Comparison of ENCODE assay signal across 15 cellular contexts in genomic region chr4:7309636-7310035, GRCh38.
"Had no signal": no experiment of that assay in that cellular context is flagged by ENCODE, and none has a peak within 500 bp of the region (broad histone marks: within the 10 kb centered on the region; RNA-seq: fewer than 3 reads in every experiment).

No MANE protein-coding gene starts in this region.

- H3K4me1 Mint-ChIP-seq: central memory CD8-positive, alpha-beta T cell; stimulated activated naive B cell treated with anti-CD40 and anti-IgM and Interleukin-4, amounts not matched to agents 10 μg/mL and 1 μg/mL and 100 μg/mL, for 72 hours; stimulated activated naive CD8-positive, alpha-beta T cell treated with anti-CD3 and anti-CD28 coated beads, Interleukin-15, amount 100 ng/mL, for 72 hours had no signal

- DNase-seq: foreskin melanocyte; head of caudate nucleus; hippocampal formation; kidney glomerular epithelial cell; naive thymus-derived CD4-positive, alpha-beta T cell; sigmoid colon; stimulated activated CD4-positive, alpha-beta T cell treated with anti-CD3 and anti-CD28 coated beads, Interleukin-2, amount 100 ng/mL, for 24 hours; stimulated activated CD4-positive, alpha-beta T cell treated with anti-CD3 and anti-CD28 coated beads, Interleukin-4, amount 100 ng/mL, for 4 hours; stimulated activated naive B cell treated with anti-CD40 and anti-IgM and Interleukin-4, amounts not matched to agents 10 μg/mL and 1 μg/mL and 100 μg/mL, for 72 hours; stimulated activated naive CD8-positive, alpha-beta T cell treated with anti-CD3 and anti-CD28 coated beads, Interleukin-15, amount 100 ng/mL, for 72 hours; trophoblast cell had no signal

- H3K4me3 ChIP-seq: left lung, sigmoid colon, skin epidermis had no signal

- H3K36me3 ChIP-seq: left lung, sigmoid colon had no signal

- H3K27ac ChIP-seq: left lung, sigmoid colon, skin epidermis had no signal

- H3K9me3 ChIP-seq: left lung, sigmoid colon had no signal

- H3K36me3 Mint-ChIP-seq: naive thymus-derived CD4-positive, alpha-beta T cell; stimulated activated naive B cell treated with anti-CD40 and anti-IgM and Interleukin-4, amounts not matched to agents 10 μg/mL and 1 μg/mL and 100 μg/mL, for 72 hours had no signal

- H3K27me3 Mint-ChIP-seq: dendritic cell treated with granulocyte-macrophage colony-stimulating factor and Interleukin-4, amounts not matched to agents 40 ng/mL and 50 ng/mL, for 4 days; stimulated activated naive B cell treated with anti-CD40 and anti-IgM and Interleukin-4, amounts not matched to agents 10 μg/mL and 1 μg/mL and 100 μg/mL, for 72 hours had no signal

- H3K27ac Mint-ChIP-seq: dendritic cell treated with granulocyte-macrophage colony-stimulating factor and Interleukin-4, amounts not matched to agents 40 ng/mL and 50 ng/mL, for 4 days; naive thymus-derived CD4-positive, alpha-beta T cell; stimulated activated naive B cell treated with anti-CD40 and anti-IgM and Interleukin-4, amounts not matched to agents 10 μg/mL and 1 μg/mL and 100 μg/mL, for 72 hours; stimulated activated naive CD8-positive, alpha-beta T cell treated with anti-CD3 and anti-CD28 coated beads, Interleukin-15, amount 100 ng/mL, for 72 hours had no signal

- ATAC-seq: left lung; naive thymus-derived CD4-positive, alpha-beta T cell; stimulated activated naive B cell treated with anti-CD40 and anti-IgM and Interleukin-4, amounts not matched to agents 10 μg/mL and 1 μg/mL and 100 μg/mL, for 72 hours; stimulated activated naive CD8-positive, alpha-beta T cell treated with anti-CD3 and anti-CD28 coated beads, Interleukin-15, amount 100 ng/mL, for 72 hours had no signal

- H3K4me3 Mint-ChIP-seq: central memory CD8-positive, alpha-beta T cell; dendritic cell treated with granulocyte-macrophage colony-stimulating factor and Interleukin-4, amounts not matched to agents 40 ng/mL and 50 ng/mL, for 4 days; naive thymus-derived CD4-positive, alpha-beta T cell; stimulated activated naive B cell treated with anti-CD40 and anti-IgM and Interleukin-4, amounts not matched to agents 10 μg/mL and 1 μg/mL and 100 μg/mL, for 72 hours; stimulated activated naive CD8-positive, alpha-beta T cell treated with anti-CD3 and anti-CD28 coated beads, Interleukin-15, amount 100 ng/mL, for 72 hours had no signal

- H3K27me3 ChIP-seq: sigmoid colon had no signal

- H3K9me3 Mint-ChIP-seq: central memory CD8-positive, alpha-beta T cell; dendritic cell treated with granulocyte-macrophage colony-stimulating factor and Interleukin-4, amounts not matched to agents 40 ng/mL and 50 ng/mL, for 4 days; stimulated activated naive B cell treated with anti-CD40 and anti-IgM and Interleukin-4, amounts not matched to agents 10 μg/mL and 1 μg/mL and 100 μg/mL, for 72 hours; stimulated activated naive CD8-positive, alpha-beta T cell treated with anti-CD3 and anti-CD28 coated beads, Interleukin-15, amount 100 ng/mL, for 72 hours had no signal

- H3K4me1 ChIP-seq: left lung, sigmoid colon had no signal
